ENCODE assay signal across 13 cellular contexts in genomic region chr11:109728056-109728455, GRCh38.
A peak's percentile ranks its signal among the peaks of the same experiment; 100 is the strongest.
DNase-seq lines count a peak whose midpoint lies in the region; ATAC-seq, FAIRE-seq and TF ChIP-seq lines count a peak whose summit lies in the region.
"Had no signal": no experiment of that assay in that cellular context is flagged by ENCODE, and none has a peak within 500 bp of the region (broad histone marks: within the 10 kb centered on the region; RNA-seq: fewer than 3 reads in every experiment).

No MANE protein-coding gene starts in this region.

- H3K9ac ChIP-seq in colonic mucosa (ENCODE audit: low read depth in 2 of 2, low read length in 2 of 2) = no peak overlapping the region

- no peak overlapping the region for H3K4me3 ChIP-seq in colonic mucosa
- H3K4me3 ChIP-seq in pancreas = no peak overlapping the region
- H3K4me3 ChIP-seq: spleen had no signal

- intact Hi-C loops in colonic mucosa (cut with DNase I) = no loop called here
- intact Hi-C loops in pancreas (cut with DNase I) = no loop called here

- H3K4me1 ChIP-seq in colonic mucosa (no peaks in the 10 kb centered on the region), pancreas (no peaks in the 10 kb centered on the region)
- H3K4me1 ChIP-seq: BE2C, spleen had no signal

- H3K27ac ChIP-seq in colonic mucosa (no peak overlapping the region), pancreas (no peak overlapping the region)
- H3K27ac ChIP-seq: spleen had no signal

- no peaks in the 10 kb centered on the region for H3K9me3 ChIP-seq in colonic mucosa
- no peaks in the 10 kb centered on the region for H3K9me3 ChIP-seq in pancreas
- H3K9me3 ChIP-seq: BE2C had no signal

- H3K36me3 ChIP-seq in colonic mucosa = no peaks in the 10 kb centered on the region
- H3K36me3 ChIP-seq in pancreas = no peaks in the 10 kb centered on the region
- H3K36me3 ChIP-seq: BE2C, spleen had no signal

- ATAC-seq in pancreas = peak in 3 of 4 donors; percentile 22 to 71 (median 29)

- WGBS in pancreas, 2 donors = 17 to 19% methylated on average over 1 of the region's 1 CpG

- peak; percentile 30 for DNase-seq in ELR (ENCODE audit: low read depth)
- peak; percentile 46 for DNase-seq in NCI-H460 (ENCODE audit: extremely low read depth, low read depth)
- peak; percentile 25 for DNase-seq in colonic mucosa
- DNase-seq in pancreas = no peak
- no peak for DNase-seq in SKM-1 (lab: John Stamatoyannopoulos, UW; ENCODE audit: unreplicated experiment)
- DNase-seq in GM19240 (ENCODE audit: insufficient read length, low spot score) = no peak
- no peak for DNase-seq in activated CD4-positive, alpha-beta T cell treated with anti-CD3 and anti-CD28 coated beads, Interleukin-2, amount 50 U/mL, for 1 hour
- DNase-seq: activated CD8-positive, alpha-beta memory T cell treated with anti-CD3 and anti-CD28 coated beads for 24 hours; BE2C; endodermal cell; posterior cingulate gyrus; spleen had no signal

- no peaks in the 10 kb centered on the region for H3K27me3 ChIP-seq in colonic mucosa
- H3K27me3 ChIP-seq in pancreas = no peaks in the 10 kb centered on the region
- H3K27me3 ChIP-seq: BE2C, spleen had no signal

- no peak for FAIRE-seq in pancreas (lab: Jason Lieb, UNC)
- FAIRE-seq: GM18507 had no signal

- TF ChIP-seq CTCF in colonic mucosa (IDR thresholded peaks at IDR 0.05) (no peak), pancreas (IDR thresholded peaks at IDR 0.05) (no peak)

Comparison
In these comparisons a context has a peak if more than half of its experiments do, and no peak if none do; other contexts are left out.
1. DNase-seq: peak in ELR (single experiment), NCI-H460 (single experiment) and colonic mucosa (single experiment); none in pancreas (0 of 6), SKM-1 (single experiment), GM19240 (single experiment) and activated CD4-positive, alpha-beta T cell treated with anti-CD3 and anti-CD28 coated beads, Interleukin-2, amount 50 U/mL, for 1 hour (single experiment).